22 cellular contexts compared by ENCODE assay signal in genomic region chr21:25361765-25362164, GRCh38.
"Had no signal": no experiment of that assay in that cellular context is flagged by ENCODE, and none has a peak within 500 bp of the region (broad histone marks: within the 10 kb centered on the region; RNA-seq: fewer than 3 reads in every experiment).

No MANE protein-coding gene starts in this region.

- H3K4me3 ChIP-seq: colonic mucosa, esophagus squamous epithelium, gastrocnemius medialis, heart right ventricle, left lung, lower lobe of right lung, mucosa of descending colon had no signal

- H3K9me3 ChIP-seq: colonic mucosa, esophagus squamous epithelium, gastrocnemius medialis, heart right ventricle, left lung, lower lobe of right lung, mucosa of descending colon had no signal

- H3K27ac ChIP-seq: colonic mucosa, epithelial cell of prostate, esophagus squamous epithelium, gastrocnemius medialis, heart right ventricle, left lung, lower lobe of right lung had no signal

- H3K4me1 ChIP-seq: colonic mucosa, esophagus squamous epithelium, gastrocnemius medialis, heart right ventricle, left lung, lower lobe of right lung had no signal

- DNase-seq: colonic mucosa; cortex of kidney; effector CD8-positive, alpha-beta T cell; effector memory CD8-positive, alpha-beta T cell; erythroblast; esophagus squamous epithelium; foreskin fibroblast; foreskin melanocyte; gastrocnemius medialis; glutamatergic neuron; head of caudate nucleus; heart right ventricle; hippocampal formation; immature natural killer cell; left cardiac atrium; left ventricle myocardium superior; lower lobe of right lung; mesenchymal stem cell had no signal

- H3K27me3 ChIP-seq: colonic mucosa, esophagus squamous epithelium, gastrocnemius medialis, heart right ventricle, left lung had no signal

- FAIRE-seq: endometrium had no signal

- H3K36me3 ChIP-seq: colonic mucosa, esophagus squamous epithelium, gastrocnemius medialis, heart right ventricle, left lung, lower lobe of right lung had no signal
